20 cellular contexts compared by ENCODE assay signal in genomic region chr14:103638594-103638993, GRCh38. TPM values are rescaled to one million over a fixed set of nuclear protein-coding genes. Genes with fewer than 3 reads are reported as not detected.
DNase-seq lines count a peak whose midpoint lies in the region; ATAC-seq and TF ChIP-seq lines count a peak whose summit lies in the region.
"Had no signal": no experiment of that assay in that cellular context is flagged by ENCODE, and none has a peak within 500 bp of the region (broad histone marks: within the 10 kb centered on the region; RNA-seq: fewer than 3 reads in every experiment).

No MANE protein-coding gene starts in this region.

- intact Hi-C loops in activated T-helper 1 cell treated with anti-CD3 and anti-CD28 coated beads, Interleukin-12 subunit alpha, Interleukin-12 subunit beta, Interleukin-2, Interleukin-4 antibody, amounts not matched to agents 30 ng/mL and 10 ng/mL and 1 ng/mL, durations not matched to agents 14 hours and 24 hours and 36 hours (cut with micrococcal nuclease) = no loop called here
- intact Hi-C loops in right cardiac atrium (cut with DNase I) = no loop called here
- intact Hi-C loops in tibial artery (cut with DNase I; ENCODE audit: low total_unique reads) = no loop called here

- no peaks in the 10 kb centered on the region for H3K9me3 ChIP-seq in right cardiac atrium (ENCODE audit: control insufficient read depth, low read length)
- peaks cover 0 to 4% (median 0%) of the 10 kb centered on the region in 3 donors for H3K9me3 ChIP-seq in tibial artery
- H3K9me3 ChIP-seq: left lung, mucosa of descending colon, vagina had no signal

- no peak for DNase-seq in activated naive CD4-positive, alpha-beta T cell treated with anti-CD3 and anti-CD28 coated beads, Interleukin-2, amount 50 U/mL, for 72 hours (ENCODE audit: low spot score in 2 of 2)
- DNase-seq in activated naive CD4-positive, alpha-beta T cell (lab: John Stamatoyannopoulos, UW) = no peak
- no peak for DNase-seq in activated T-helper 1 cell treated with anti-CD3 and anti-CD28 coated beads, Interleukin-12 subunit alpha, Interleukin-12 subunit beta, Interleukin-2, Interleukin-4 antibody, amounts not matched to agents 30 ng/mL and 10 ng/mL and 1 ng/mL, durations not matched to agents 14 hours and 24 hours and 36 hours (ENCODE audit: low spot score)
- DNase-seq in right cardiac atrium = no peak
- no peak for DNase-seq in tibial artery
- DNase-seq in epidermal melanocyte (ENCODE audit: insufficient read length, low spot score) = no peak
- DNase-seq: activated CD8-positive, alpha-beta memory T cell treated with anti-CD3 and anti-CD28 coated beads, Interleukin-2, amount 50 U/mL, for 4 hours; activated naive CD4-positive, alpha-beta T cell treated with anti-CD3 and anti-CD28 coated beads, Interleukin-2, amount 50 U/mL, for 16 hours; DMS 273 treated with DMSO at 0.1 percent for 48 hours; GDM1; KG1; left lung; mucosa of descending colon; NCI-H2171 treated with DMSO at 0.1 percent for 48 hours; NCI-H526; SW 1271 had no signal

- no peak overlapping the region for H3K27ac ChIP-seq in right cardiac atrium (ENCODE audit: low read length)
- H3K27ac ChIP-seq in tibial artery = peak overlapping the region; percentile 74 to 75
- H3K27ac ChIP-seq: C4-2B, vagina had no signal

- no peaks in the 10 kb centered on the region for H3K36me3 ChIP-seq in tibial artery
- H3K36me3 ChIP-seq: vagina had no signal

- H3K4me1 Mint-ChIP-seq in activated T-helper 1 cell treated with anti-CD3 and anti-CD28 coated beads, Interleukin-12 subunit alpha, Interleukin-12 subunit beta, Interleukin-2, Interleukin-4 antibody, amounts not matched to agents 30 ng/mL and 10 ng/mL and 1 ng/mL, durations not matched to agents 14 hours and 24 hours and 36 hours (ENCODE audit: low read depth) = peaks cover 40% of the 10 kb centered on the region

- no peak overlapping the region for H3K27ac Mint-ChIP-seq in activated naive CD4-positive, alpha-beta T cell treated with anti-CD3 and anti-CD28 coated beads, Interleukin-2, amount 50 U/mL, for 72 hours
- H3K27ac Mint-ChIP-seq in activated T-helper 1 cell treated with anti-CD3 and anti-CD28 coated beads, Interleukin-12 subunit alpha, Interleukin-12 subunit beta, Interleukin-2, Interleukin-4 antibody, amounts not matched to agents 30 ng/mL and 10 ng/mL and 1 ng/mL, durations not matched to agents 14 hours and 24 hours and 36 hours = peak overlapping the region; percentile 69

- no peak overlapping the region for H3K4me3 Mint-ChIP-seq in activated T-helper 1 cell treated with anti-CD3 and anti-CD28 coated beads, Interleukin-12 subunit alpha, Interleukin-12 subunit beta, Interleukin-2, Interleukin-4 antibody, amounts not matched to agents 30 ng/mL and 10 ng/mL and 1 ng/mL, durations not matched to agents 14 hours and 24 hours and 36 hours

- H3K9me3 Mint-ChIP-seq in activated naive CD4-positive, alpha-beta T cell treated with anti-CD3 and anti-CD28 coated beads, Interleukin-2, amount 50 U/mL, for 72 hours = no peaks in the 10 kb centered on the region
- H3K9me3 Mint-ChIP-seq in activated T-helper 1 cell treated with anti-CD3 and anti-CD28 coated beads, Interleukin-12 subunit alpha, Interleukin-12 subunit beta, Interleukin-2, Interleukin-4 antibody, amounts not matched to agents 30 ng/mL and 10 ng/mL and 1 ng/mL, durations not matched to agents 14 hours and 24 hours and 36 hours = no peaks in the 10 kb centered on the region

- no peak overlapping the region for H3K4me3 ChIP-seq in right cardiac atrium (ENCODE audit: low read length)
- H3K4me3 ChIP-seq in tibial artery = no peak overlapping the region
- H3K4me3 ChIP-seq: left lung, mucosa of descending colon, vagina had no signal

- H3K27me3 Mint-ChIP-seq in activated T-helper 1 cell treated with anti-CD3 and anti-CD28 coated beads, Interleukin-12 subunit alpha, Interleukin-12 subunit beta, Interleukin-2, Interleukin-4 antibody, amounts not matched to agents 30 ng/mL and 10 ng/mL and 1 ng/mL, durations not matched to agents 14 hours and 24 hours and 36 hours (ENCODE audit: insufficient read depth) = no peaks in the 10 kb centered on the region

- peak; percentile 29 to 51 for ATAC-seq in activated naive CD4-positive, alpha-beta T cell treated with anti-CD3 and anti-CD28 coated beads, Interleukin-2, amount 50 U/mL, for 72 hours
- ATAC-seq in right cardiac atrium = peak; percentile 25 to 46
- ATAC-seq in GM21360 (IDR thresholded peaks at IDR 0.05; ENCODE audit: unreplicated experiment) = no peak
- ATAC-seq in HG03039 (IDR thresholded peaks at IDR 0.05; ENCODE audit: unreplicated experiment) = no peak
- ATAC-seq: left lung, mucosa of descending colon had no signal

- H3K4me1 ChIP-seq in right cardiac atrium (ENCODE audit: control insufficient read depth, insufficient read depth, low read length) = peaks cover 10% of the 10 kb centered on the region
- H3K4me1 ChIP-seq in tibial artery = peaks cover 0 to 92% (median 49%) of the 10 kb centered on the region in 4 donors

- WGBS in right cardiac atrium = 94% methylated on average over 3 of the region's 3 CpGs

- peaks cover 0 to 7% of the 10 kb centered on the region in 2 donors for H3K36me3 Mint-ChIP-seq in activated naive CD4-positive, alpha-beta T cell treated with anti-CD3 and anti-CD28 coated beads, Interleukin-2, amount 50 U/mL, for 72 hours
- H3K36me3 Mint-ChIP-seq in activated T-helper 1 cell treated with anti-CD3 and anti-CD28 coated beads, Interleukin-12 subunit alpha, Interleukin-12 subunit beta, Interleukin-2, Interleukin-4 antibody, amounts not matched to agents 30 ng/mL and 10 ng/mL and 1 ng/mL, durations not matched to agents 14 hours and 24 hours and 36 hours (ENCODE audit: low read depth) = peaks cover 13% of the 10 kb centered on the region

- no peak for TF ChIP-seq CTCF in tibial artery (IDR thresholded peaks at IDR 0.05)

- H3K27me3 ChIP-seq in right cardiac atrium (ENCODE audit: control insufficient read depth, insufficient read depth) (no peaks in the 10 kb centered on the region), tibial artery (no peaks in the 10 kb centered on the region)
- H3K27me3 ChIP-seq: left lung, vagina had no signal

RNA-seq across cellular contexts. Expression of gene KLC1, which starts 9.6 kb away (rescaled TPM):
- 100 to 1,000 TPM; 114 to 137 TPM for total RNA-seq in activated naive CD4-positive, alpha-beta T cell treated with anti-CD3 and anti-CD28 coated beads, Interleukin-2, amount 50 U/mL, for 72 hours
- total RNA-seq in activated T-helper 1 cell treated with anti-CD3 and anti-CD28 coated beads, Interleukin-12 subunit alpha, Interleukin-12 subunit beta, Interleukin-2, Interleukin-4 antibody, amounts not matched to agents 30 ng/mL and 10 ng/mL and 1 ng/mL, durations not matched to agents 14 hours and 24 hours and 36 hours = 148 and 150 TPM in 2 replicates
- 100 to 1,000 TPM; 110 to 137 (median 129) TPM for total RNA-seq in right cardiac atrium
- polyA plus RNA-seq in right cardiac atrium = 112 TPM

Comparison
In these comparisons a context has a peak if more than half of its experiments do, and no peak if none do; other contexts are left out.
1. ATAC-seq: peak in activated naive CD4-positive, alpha-beta T cell treated with anti-CD3 and anti-CD28 coated beads, Interleukin-2, amount 50 U/mL, for 72 hours (2 of 2) and right cardiac atrium (2 of 2); none in GM21360 (single experiment) and HG03039 (single experiment).